ENCODE assay signal across 8 cellular contexts in genomic region chr20:33662172-33662571, GRCh38. TPM values are rescaled to one million over a fixed set of nuclear protein-coding genes. Genes with fewer than 3 reads are reported as not detected.
DNase-seq lines count a peak whose midpoint lies in the region; ATAC-seq and TF ChIP-seq lines count a peak whose summit lies in the region.

TSS of gene C20orf144 (plus strand) at chr20:33662327. CDS start at chr20:33662346, 19 bp downstream.

- no peak for TF ChIP-seq CTCF in A673 (conservative IDR thresholded peaks at IDR 0.05; ENCODE audit: low read depth, low read length)
- no peak for TF ChIP-seq CTCF in KMS-11 (conservative IDR thresholded peaks at IDR 0.05; ENCODE audit: low read depth, low read length)

- POLR2A ChIA-PET in A673 (lab: Charles Lee; ENCODE audit: low non-redundant PET) = no interaction called here

- H2AFZ ChIP-seq in KMS-11 (ENCODE audit: low read depth) = peak within 1 kb of the TSS; percentile 20

- no peaks in the 10 kb centered on the region for H3K9me3 ChIP-seq in A673 (ENCODE audit: low read depth, low read length, poor library complexity, severe bottlenecking)
- H3K9me3 ChIP-seq in muscle layer of duodenum (ENCODE audit: control insufficient read depth in 1 of 2, low read length in 2 of 2) = no peaks in the 10 kb centered on the region

- H3K4me2 ChIP-seq in KMS-11 = peak within 1 kb of the TSS; percentile 96

- H3K27ac ChIP-seq in A673 (ENCODE audit: low read depth, low read length, poor library complexity, severe bottlenecking) = peak within 1 kb of the TSS; percentile 81
- no peak within 1 kb of the TSS for H3K27ac ChIP-seq in KMS-11
- H3K27ac ChIP-seq in cingulate gyrus (ENCODE audit: low read depth, low read length) = peak within 1 kb of the TSS; percentile 89
- peak within 1 kb of the TSS; percentile 60 for H3K27ac ChIP-seq in muscle layer of duodenum (ENCODE audit: low read length)

- H3K36me3 ChIP-seq in A673 (ENCODE audit: insufficient read depth, low read length, poor library complexity, severe bottlenecking) = peaks cover 19% of the 10 kb centered on the region
- no peaks in the 10 kb centered on the region for H3K36me3 ChIP-seq in KMS-11 (ENCODE audit: insufficient read depth)
- H3K36me3 ChIP-seq in muscle layer of duodenum (ENCODE audit: control insufficient read depth in 1 of 2, insufficient read depth in 2 of 2, low read length in 2 of 2) = peaks cover 0 to 31% of the 10 kb centered on the region in 2 donors

- BruUV-seq in A673 (replicated peaks; lab: Mats Ljungman, UMichigan) = no TSS peak

- CTCF ChIA-PET in A673 (lab: Charles Lee) = no interaction called here

- DNase-seq in A673 (ENCODE audit: low spot score) (no peak), SHP77 (lab: John Stamatoyannopoulos, UW) (no peak)

- H3K27me3 ChIP-seq in A673 (replicated peaks; ENCODE audit: insufficient read depth, low read depth, low read length, poor library complexity) (no peaks in the 10 kb centered on the region), KMS-11 (ENCODE audit: insufficient read depth, low read depth) (no peaks in the 10 kb centered on the region), muscle layer of duodenum (ENCODE audit: low read depth, low read length) (no peaks in the 10 kb centered on the region)

- peak within 1 kb of the TSS; percentile 68 for H3K4me3 ChIP-seq in A673 (ENCODE audit: low read depth, low read length, poor library complexity, severe bottlenecking)
- no peak within 1 kb of the TSS for H3K4me3 ChIP-seq in KMS-11 (IDR thresholded peaks at IDR 0.05; ENCODE audit: insufficient read depth, low read depth, low read length)
- peak within 1 kb of the TSS; percentile 78 to 93 for H3K4me3 ChIP-seq in muscle layer of duodenum (ENCODE audit: low read depth in 1 of 2, low read length in 2 of 2)

- peaks cover 19% of the 10 kb centered on the region for H3K4me1 ChIP-seq in A673 (ENCODE audit: insufficient read depth, low read length, poor library complexity, severe bottlenecking)
- peaks cover 38% of the 10 kb centered on the region for H3K4me1 ChIP-seq in KMS-11 (ENCODE audit: low read depth, poor library complexity, severe bottlenecking)
- peaks cover 11 to 30% of the 10 kb centered on the region in 2 donors for H3K4me1 ChIP-seq in muscle layer of duodenum (ENCODE audit: control insufficient read depth in 1 of 2, insufficient read depth in 2 of 2, low read length in 2 of 2)

- ATAC-seq in HG03097 (IDR thresholded peaks at IDR 0.05; ENCODE audit: low FRiP score, unreplicated experiment) = no peak
- ATAC-seq in HG02840 (IDR thresholded peaks at IDR 0.05; ENCODE audit: low FRiP score, unreplicated experiment) = no peak
- no peak for ATAC-seq in HG02938 (IDR thresholded peaks at IDR 0.05; ENCODE audit: unreplicated experiment)

- peak within 1 kb of the TSS; percentile 44; the same call in 1 of the 2 replicates for H3K9ac ChIP-seq in KMS-11

- intact Hi-C loops in A673 (cut with micrococcal nuclease; ENCODE audit: unreplicated experiment) = loop anchor here (5.0 kb wide), 1 partner anchor 475 kb away; no protein-coding TSS in a partner anchor

- H3K79me2 ChIP-seq in KMS-11 (ENCODE audit: insufficient read depth, low read depth) = peaks cover 5% of the 10 kb centered on the region; the same call in 1 of the 2 replicates

- H4K20me1 ChIP-seq in KMS-11 (ENCODE audit: insufficient read depth) = no peaks in the 10 kb centered on the region

RNA-seq across cellular contexts. Expression of gene C20orf144, which starts in this region (rescaled TPM):
- 0.13 and 0.22 TPM in 2 replicates for total RNA-seq in A673 (2021)
